29 cellular contexts compared by ENCODE assay signal in genomic region chr12:124972211-124972610, GRCh38.
"Had no signal": no experiment of that assay in that cellular context is flagged by ENCODE, and none has a peak within 500 bp of the region (broad histone marks: within the 10 kb centered on the region; RNA-seq: fewer than 3 reads in every experiment).

No MANE protein-coding gene starts in this region.

- H3K4me3 ChIP-seq: ascending aorta, breast epithelium, cardiac muscle cell, colonic mucosa, esophagus squamous epithelium, gastroesophageal sphincter had no signal

- DNase-seq: activated CD4-positive, alpha-beta memory T cell treated with anti-CD3 and anti-CD28 coated beads, Interleukin-2, amount 10 ng/mL, durations not matched to agents 7 days and 5 days; activated CD4-positive, alpha-beta T cell treated with anti-CD3 and anti-CD28 coated beads for 36 hours; activated CD4-positive, alpha-beta T cell treated with anti-CD3 and anti-CD28 coated beads, Interleukin-2, amount 10 ng/mL, durations not matched to agents 24 days and 14 days; activated CD4-positive, CD25-positive, alpha-beta regulatory T cell; activated CD4-positive, CD25-positive, alpha-beta regulatory T cell treated with anti-CD3 and anti-CD28 coated beads, Interleukin-2, amount 50 U/mL, for 72 hours; activated CD8-positive, alpha-beta memory T cell treated with anti-CD3 and anti-CD28 coated beads, Interleukin-2, amount 50 U/mL, for 48 hours; activated gamma-delta T cell; activated naive CD4-positive, alpha-beta T cell; activated naive CD4-positive, alpha-beta T cell treated with anti-CD3 and anti-CD28 coated beads, Interleukin-2, amount 10 ng/mL, durations not matched to agents 7 days and 5 days; activated naive CD8-positive, alpha-beta T cell treated with anti-CD3 and anti-CD28 coated beads, Interleukin-2, amount 10 ng/mL, durations not matched to agents 7 days and 5 days; activated T-cell treated with anti-CD3 and anti-CD28 coated beads for 4 hours; activated T-cell treated with anti-CD3 and anti-CD28 coated beads, Interleukin-2, amount 50 U/mL, for 24 hours; activated T-cell treated with anti-CD3 and anti-CD28 coated beads, Interleukin-2, amount 50 U/mL, for 72 hours; central memory CD4-positive, alpha-beta T cell; cerebellar nuclear complex; colonic mucosa; effector CD8-positive, alpha-beta T cell; esophagus squamous epithelium; foreskin melanocyte; T-helper 2 cell had no signal

- H3K27me3 Mint-ChIP-seq: activated CD4-positive, alpha-beta memory T cell treated with anti-CD3 and anti-CD28 coated beads, Interleukin-2, amount 10 ng/mL, durations not matched to agents 7 days and 5 days; activated CD4-positive, alpha-beta T cell treated with anti-CD3 and anti-CD28 coated beads for 36 hours; activated CD4-positive, alpha-beta T cell treated with anti-CD3 and anti-CD28 coated beads, Interleukin-2, amount 10 ng/mL, durations not matched to agents 24 days and 14 days; activated naive CD4-positive, alpha-beta T cell treated with anti-CD3 and anti-CD28 coated beads, Interleukin-2, amount 10 ng/mL, durations not matched to agents 7 days and 5 days; activated naive CD8-positive, alpha-beta T cell treated with anti-CD3 and anti-CD28 coated beads, Interleukin-2, amount 10 ng/mL, durations not matched to agents 7 days and 5 days; activated T-cell treated with anti-CD3 and anti-CD28 coated beads, Interleukin-2, amount 50 U/mL, for 24 hours; brain had no signal

- H3K9me3 ChIP-seq: ascending aorta, breast epithelium, colonic mucosa, esophagus squamous epithelium, gastroesophageal sphincter had no signal

- H3K27me3 ChIP-seq: ascending aorta, breast epithelium, cardiac muscle cell, colonic mucosa, esophagus squamous epithelium, gastroesophageal sphincter had no signal

- ATAC-seq: activated CD4-positive, alpha-beta T cell treated with anti-CD3 and anti-CD28 coated beads for 36 hours; activated naive CD4-positive, alpha-beta T cell treated with anti-CD3 and anti-CD28 coated beads, Interleukin-2, amount 50 U/mL, for 72 hours; activated T-cell treated with anti-CD3 and anti-CD28 coated beads, Interleukin-2, amount 50 U/mL, for 72 hours; gastroesophageal sphincter had no signal

- FAIRE-seq: endometrium, endothelial cell of umbilical vein had no signal

- H3K27ac Mint-ChIP-seq: activated CD4-positive, alpha-beta memory T cell treated with anti-CD3 and anti-CD28 coated beads, Interleukin-2, amount 10 ng/mL, durations not matched to agents 7 days and 5 days; activated CD4-positive, alpha-beta T cell treated with anti-CD3 and anti-CD28 coated beads for 36 hours; activated CD4-positive, alpha-beta T cell treated with anti-CD3 and anti-CD28 coated beads, Interleukin-2, amount 10 ng/mL, durations not matched to agents 24 days and 14 days; activated naive CD4-positive, alpha-beta T cell treated with anti-CD3 and anti-CD28 coated beads, Interleukin-2, amount 10 ng/mL, durations not matched to agents 7 days and 5 days; activated naive CD4-positive, alpha-beta T cell treated with anti-CD3 and anti-CD28 coated beads, Interleukin-2, amount 50 U/mL, for 72 hours; activated naive CD8-positive, alpha-beta T cell treated with anti-CD3 and anti-CD28 coated beads, Interleukin-2, amount 10 ng/mL, durations not matched to agents 7 days and 5 days; activated T-cell treated with anti-CD3 and anti-CD28 coated beads, Interleukin-2, amount 50 U/mL, for 24 hours; activated T-cell treated with anti-CD3 and anti-CD28 coated beads, Interleukin-2, amount 50 U/mL, for 72 hours; brain had no signal

- H3K27ac ChIP-seq: ascending aorta, breast epithelium, cardiac muscle cell, colonic mucosa, epithelial cell of prostate, esophagus squamous epithelium, gastroesophageal sphincter had no signal

- H3K4me3 Mint-ChIP-seq: activated CD4-positive, alpha-beta memory T cell treated with anti-CD3 and anti-CD28 coated beads, Interleukin-2, amount 10 ng/mL, durations not matched to agents 7 days and 5 days; activated CD4-positive, alpha-beta T cell treated with anti-CD3 and anti-CD28 coated beads for 36 hours; activated CD4-positive, alpha-beta T cell treated with anti-CD3 and anti-CD28 coated beads, Interleukin-2, amount 10 ng/mL, durations not matched to agents 24 days and 14 days; activated naive CD4-positive, alpha-beta T cell treated with anti-CD3 and anti-CD28 coated beads, Interleukin-2, amount 10 ng/mL, durations not matched to agents 7 days and 5 days; activated naive CD8-positive, alpha-beta T cell treated with anti-CD3 and anti-CD28 coated beads, Interleukin-2, amount 10 ng/mL, durations not matched to agents 7 days and 5 days; activated T-cell treated with anti-CD3 and anti-CD28 coated beads, Interleukin-2, amount 50 U/mL, for 24 hours; activated T-cell treated with anti-CD3 and anti-CD28 coated beads, Interleukin-2, amount 50 U/mL, for 72 hours; brain had no signal

- H3K4me1 ChIP-seq: ascending aorta, breast epithelium, colonic mucosa, esophagus squamous epithelium, gastroesophageal sphincter had no signal

- H3K9me3 Mint-ChIP-seq: activated CD4-positive, alpha-beta memory T cell treated with anti-CD3 and anti-CD28 coated beads, Interleukin-2, amount 10 ng/mL, durations not matched to agents 7 days and 5 days; activated CD4-positive, alpha-beta T cell treated with anti-CD3 and anti-CD28 coated beads, Interleukin-2, amount 10 ng/mL, durations not matched to agents 24 days and 14 days; activated naive CD4-positive, alpha-beta T cell treated with anti-CD3 and anti-CD28 coated beads, Interleukin-2, amount 10 ng/mL, durations not matched to agents 7 days and 5 days; activated naive CD4-positive, alpha-beta T cell treated with anti-CD3 and anti-CD28 coated beads, Interleukin-2, amount 50 U/mL, for 72 hours; activated naive CD8-positive, alpha-beta T cell treated with anti-CD3 and anti-CD28 coated beads, Interleukin-2, amount 10 ng/mL, durations not matched to agents 7 days and 5 days; activated T-cell treated with anti-CD3 and anti-CD28 coated beads, Interleukin-2, amount 50 U/mL, for 24 hours; activated T-cell treated with anti-CD3 and anti-CD28 coated beads, Interleukin-2, amount 50 U/mL, for 72 hours; brain had no signal

- H3K4me1 Mint-ChIP-seq: activated CD4-positive, alpha-beta memory T cell treated with anti-CD3 and anti-CD28 coated beads, Interleukin-2, amount 10 ng/mL, durations not matched to agents 7 days and 5 days; activated CD4-positive, alpha-beta T cell treated with anti-CD3 and anti-CD28 coated beads for 36 hours; activated CD4-positive, alpha-beta T cell treated with anti-CD3 and anti-CD28 coated beads, Interleukin-2, amount 10 ng/mL, durations not matched to agents 24 days and 14 days; activated naive CD4-positive, alpha-beta T cell treated with anti-CD3 and anti-CD28 coated beads, Interleukin-2, amount 10 ng/mL, durations not matched to agents 7 days and 5 days; activated naive CD8-positive, alpha-beta T cell treated with anti-CD3 and anti-CD28 coated beads, Interleukin-2, amount 10 ng/mL, durations not matched to agents 7 days and 5 days; brain had no signal
